ENCODE assay signal across 20 cellular contexts in the genomic region with DNA sequence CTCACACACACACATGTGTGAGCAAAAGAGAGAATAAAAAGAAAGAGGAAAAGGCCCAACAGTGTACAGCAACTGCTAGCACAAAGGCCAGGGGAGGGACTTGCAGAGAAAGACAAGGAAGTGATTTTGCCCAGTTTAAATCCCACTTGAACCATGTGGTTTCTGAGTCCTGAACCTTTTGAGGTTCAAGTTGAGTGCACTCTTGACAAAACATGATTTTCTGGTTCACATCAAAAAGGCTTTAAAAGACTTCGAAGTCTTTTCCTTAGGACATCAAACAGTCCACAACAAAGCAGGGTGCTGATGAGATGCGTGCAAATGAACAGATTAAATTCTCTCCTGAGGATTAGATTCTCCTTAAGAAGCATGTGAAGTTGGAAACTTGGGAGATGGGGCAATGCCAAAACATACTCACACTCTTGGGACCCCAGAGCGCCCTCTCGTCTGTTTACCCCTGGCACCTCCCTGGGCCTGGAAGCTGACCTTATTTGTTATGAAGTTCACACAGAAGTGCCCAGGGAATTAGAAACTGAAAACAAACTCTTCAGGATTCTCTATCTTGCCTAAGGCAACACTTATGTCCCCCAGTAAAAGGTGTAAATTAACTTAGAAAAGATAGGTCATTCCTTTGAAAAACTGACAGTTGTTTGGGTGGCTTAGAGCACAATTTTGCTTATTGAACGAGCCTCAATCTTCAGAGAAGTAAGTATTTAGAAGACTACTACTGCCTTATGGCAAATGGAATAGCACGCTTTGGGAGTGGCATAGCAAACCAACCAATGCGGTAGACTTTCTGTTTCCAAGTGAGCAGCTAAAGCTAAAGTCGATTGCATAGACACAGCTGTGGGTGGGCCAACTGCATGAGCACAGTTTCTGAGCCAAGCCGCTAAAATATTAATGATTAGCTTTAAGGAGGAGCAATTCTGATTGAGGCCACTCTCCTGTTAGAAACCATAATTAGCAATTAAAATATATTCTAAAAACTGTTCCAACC. TPM values are rescaled to one million over a fixed set of nuclear protein-coding genes. Genes with fewer than 3 reads are reported as not detected.
DNase-seq lines count a peak whose midpoint lies in the region; ATAC-seq, FAIRE-seq and TF ChIP-seq lines count a peak whose summit lies in the region.
"Had no signal": no experiment of that assay in that cellular context is flagged by ENCODE, and none has a peak within 500 bp of the region (broad histone marks: within the 10 kb centered on the region; RNA-seq: fewer than 3 reads in every experiment).

No MANE protein-coding gene starts in this region.

- intact Hi-C loops in K562 (cut with micrococcal nuclease): no loop called here
- intact Hi-C loops in pancreas (cut with DNase I): no loop called here

- no peak for TF ChIP-seq EP300 in K562 (IDR thresholded peaks at IDR 0.05; ENCODE audit: low read length)

- no peak for TF ChIP-seq POLR2A in K562 (conservative IDR thresholded peaks at IDR 0.05)

- H3K79me2 ChIP-seq in Loucy (ENCODE audit: insufficient read depth, low read length): peaks cover 96% of the 10 kb centered on the region
- no peaks in the 10 kb centered on the region for H3K79me2 ChIP-seq in K562 (ENCODE audit: control insufficient read depth, insufficient read depth, low read length)

- H3K27me3 ChIP-seq in Loucy (ENCODE audit: insufficient read depth, low read length, poor library complexity, severe bottlenecking) (no peaks in the 10 kb centered on the region), K562 (ENCODE audit: control insufficient read depth in 2 of 2, insufficient read depth in 2 of 2, low read length in 2 of 2) (peaks cover 3 to 16% of the 10 kb centered on the region in 2 experiments; a peak in 4 of 5 replicates), pancreas (no peaks in the 10 kb centered on the region), foreskin keratinocyte (peaks cover 9% of the 10 kb centered on the region), H7 (ENCODE audit: control insufficient read depth, insufficient read depth, low read length) (no peaks in the 10 kb centered on the region)
- H3K27me3 ChIP-seq: breast epithelium had no signal

- H3K4me3 ChIP-seq in Loucy (ENCODE audit: low read length, poor library complexity, severe bottlenecking): no peak overlapping the region
- H3K4me3 ChIP-seq in K562: no peak overlapping the region
- no peak overlapping the region for H3K4me3 ChIP-seq in pancreas
- no peak overlapping the region for H3K4me3 ChIP-seq in H7 (ENCODE audit: insufficient read depth, low read depth, low read length)
- H3K4me3 ChIP-seq: breast epithelium, Peyer's patch, transverse colon had no signal

- in situ Hi-C loops in K562 (cut with MboI): no loop called here

- no TSS peak for BruUV-seq in K562 (replicated peaks; lab: Mats Ljungman, UMichigan)

- DNase-seq in D341Med (ENCODE audit: low spot score) (peak; percentile 54), K562 (ENCODE audit: extremely low read depth in 1 of 4, low spot score in 3 of 4) (no peak), pancreas (no peak), foreskin keratinocyte (no peak), T-helper 9 cell (no peak), H7 (no peak)
- DNase-seq: activated CD4-positive, CD25-positive, alpha-beta regulatory T cell treated with anti-CD3 and anti-CD28 coated beads, Interleukin-2, amount 50 U/mL, for 72 hours; activated CD8-positive, alpha-beta memory T cell treated with anti-CD3 and anti-CD28 coated beads, Interleukin-2, amount 50 U/mL, for 4 hours; activated naive CD4-positive, alpha-beta T cell treated with anti-CD3 and anti-CD28 coated beads, Interleukin-2, amount 10 ng/mL, durations not matched to agents 7 days and 5 days; AML-193; effector memory CD8-positive, alpha-beta T cell; IMR-90; NCI-H1105; NCI-H524; Peyer's patch; transverse colon had no signal

- H3K9me3 ChIP-seq in Loucy (ENCODE audit: insufficient read depth, low read depth, low read length) (no peaks in the 10 kb centered on the region), K562 (replicated peaks; ENCODE audit: control insufficient read depth, insufficient read depth, low read depth, low read length) (0 out of 2 replicates have a peak, but pooled peaks cover 1% of the 10 kb centered on the region), pancreas (no peaks in the 10 kb centered on the region)
- H3K9me3 ChIP-seq: breast epithelium, Peyer's patch, transverse colon had no signal

- H3K9ac ChIP-seq in Loucy (ENCODE audit: low read depth, low read length, poor library complexity, severe bottlenecking) (peak overlapping the region; percentile 41), K562 (ENCODE audit: insufficient read depth in 1 of 2, low read depth in 2 of 2, low read length in 2 of 2) (no peak overlapping the region)

- H3K4me1 ChIP-seq in Loucy (ENCODE audit: insufficient read depth, low read length, poor library complexity, severe bottlenecking) (peaks cover 39% of the 10 kb centered on the region), K562 (replicated peaks in 1 of 2; ENCODE audit: control insufficient read depth in 2 of 2, insufficient read depth in 2 of 2, low read length in 2 of 2) (no peaks in the 10 kb centered on the region), pancreas (no peaks in the 10 kb centered on the region), foreskin keratinocyte (no peaks in the 10 kb centered on the region)
- H3K4me1 ChIP-seq: breast epithelium, Peyer's patch, transverse colon had no signal

- H2AFZ ChIP-seq in Loucy (ENCODE audit: low read length): no peak overlapping the region
- no peak overlapping the region for H2AFZ ChIP-seq in K562 (ENCODE audit: low read depth, low read length)

- H3K9me2 ChIP-seq in Loucy (replicated peaks; ENCODE audit: low read depth, low read length): no peaks in the 10 kb centered on the region

- FAIRE-seq in K562 (lab: Jason Lieb, UNC) (no peak), pancreas (lab: Jason Lieb, UNC) (no peak)

- TF ChIP-seq CTCF in Loucy (conservative IDR thresholded peaks at IDR 0.05; ENCODE audit: low read length): no peak
- TF ChIP-seq CTCF in K562 (IDR thresholded peaks at IDR 0.05 in 2 of 3, conservative IDR thresholded peaks at IDR 0.05 in 1 of 3; ENCODE audit: insufficient read depth in 2 of 3, low read depth in 1 of 3, low read length in 3 of 3): no peak
- TF ChIP-seq CTCF in pancreas (IDR thresholded peaks at IDR 0.05): no peak
- TF ChIP-seq CTCF in foreskin keratinocyte (conservative IDR thresholded peaks at IDR 0.05): no peak

- H3K27ac ChIP-seq in K562 (ENCODE audit: extremely low read depth, low read depth, low read length) (no peak overlapping the region), pancreas (no peak overlapping the region), foreskin keratinocyte (no peak overlapping the region)
- H3K27ac ChIP-seq: breast epithelium, Peyer's patch, transverse colon had no signal

- no peaks in the 10 kb centered on the region for H3K9me1 ChIP-seq in K562 (ENCODE audit: control insufficient read depth, insufficient read depth, low read length)

- ATAC-seq in K562 (no peak), pancreas (peak in 3 of 4 donors; percentile 40 to 64 (median 57)), foreskin keratinocyte (no peak), GM21825 (IDR thresholded peaks at IDR 0.05; ENCODE audit: unreplicated experiment) (no peak)
- ATAC-seq: effector memory CD8-positive, alpha-beta T cell; stimulated activated effector memory CD8-positive, alpha-beta T cell treated with anti-CD3 and anti-CD28 coated beads, Interleukin-12 subunit alpha, Interleukin-12 subunit beta, amount 100 ng/mL, for 72 hours had no signal

- TF ChIP-seq RAD21 in K562 (CRISPR knock-in tag; conservative IDR thresholded peaks at IDR 0.05 in 1 of 2, IDR thresholded peaks at IDR 0.05 in 1 of 2): no peak

- H3K36me3 ChIP-seq in Loucy (ENCODE audit: insufficient read depth, low read length) (peaks cover 18% of the 10 kb centered on the region; the same call in 1 of the 2 replicates), K562 (ENCODE audit: control insufficient read depth, insufficient read depth, low read length) (no peaks in the 10 kb centered on the region), pancreas (no peaks in the 10 kb centered on the region), H7 (replicated peaks; ENCODE audit: control insufficient read depth, insufficient read depth, low read length) (no peaks in the 10 kb centered on the region)
- H3K36me3 ChIP-seq: breast epithelium, Peyer's patch, transverse colon had no signal

- H3F3A ChIP-seq in Loucy (ENCODE audit: low read depth): no peaks in the 10 kb centered on the region

- H3K4me2 ChIP-seq in Loucy (ENCODE audit: low read depth, low read length, poor library complexity, severe bottlenecking) (peak overlapping the region; percentile 58), K562 (ENCODE audit: insufficient read depth, low read length) (no peak overlapping the region)

- WGBS in K562 (ENCODE audit: insufficient coverage, low coverage, missing lambda C conversion rate): 4% methylated on average over 9 of the region's 9 CpGs
- 60 to 61% methylated on average over 9 of the region's 9 CpGs for WGBS in pancreas, 2 donors

- POLR2A ChIA-PET in K562 (lab: Yijun Ruan, JAX): interaction anchor here (0.6 to 2.3 kb wide), 6 partner anchors 8 to 47 kb away, joined by 3 to 8 read pairs (median 4); no protein-coding TSS in a partner anchor

- H4K20me1 ChIP-seq in Loucy (ENCODE audit: insufficient read depth, low read length, poor library complexity, severe bottlenecking) (no peaks in the 10 kb centered on the region), K562 (replicated peaks; ENCODE audit: control insufficient read depth, insufficient read depth, low read length) (no peaks in the 10 kb centered on the region)

- CTCF ChIA-PET in K562 (lab: Yijun Ruan, JAX; ENCODE audit: low intra/inter-chr PET ratio): no interaction called here

RNA-seq across cellular contexts. Expression of gene RNF220, which starts 31.6 kb away (rescaled TPM):
- 57.7 and 78.5 TPM in 2 replicates for total RNA-seq in K562 (2011; cell fraction: chromatin; rRNA removed; ENCODE audit: low replicate concordance)
- total RNA-seq in K562 (2011; cell fraction: nucleolus; rRNA removed): 38.5 and 41.8 TPM in 2 replicates
- total RNA-seq in K562 (2011; cell fraction: nucleoplasm; rRNA removed): 49.9 and 55.3 TPM in 2 replicates
- total RNA-seq in K562 (2014; rRNA removed) (117 and 125 TPM in 2 replicates), K562 (2014; rRNA removed; fragmentation: Illumina TruSeq; extraction: Trizol) (46.0 and 52.1 TPM in 2 replicates), K562 (2015; rRNA removed; fragmentation: Illumina TruSeq; extraction: Trizol) (66.6 and 66.9 TPM in 2 replicates), K562 (2021) (87.1 and 93.4 TPM in 2 replicates), pancreas (10 to 100 TPM; 22.3 to 43.2 (median 29.2) TPM), foreskin keratinocyte (67.2 and 72.9 TPM in 2 replicates)
- polyA plus RNA-seq in K562 (2011; rRNA removed) (54.8 and 64.3 TPM in 2 replicates), K562 (2014; fragmentation: Illumina TruSeq; extraction: Trizol) (97.5 and 104 TPM in 2 replicates), K562 (2014; fragmentation: Nextera tagmentation; extraction: Ambion mirVana) (1 to 10 TPM; 5.1 to 5.8 TPM), K562 (2014; rRNA removed) (102 and 109 TPM in 2 replicates), pancreas (10 to 100 TPM; 34.4 to 43.0 TPM), foreskin keratinocyte (72.2 and 72.3 TPM in 2 replicates)
- polyA plus RNA-seq in K562 (2011; cell fraction: cytosol; rRNA removed): 74.9 and 86.7 TPM in 2 replicates
- polyA plus RNA-seq in K562 (2011; cell fraction: nucleus; rRNA removed): 119 and 135 TPM in 2 replicates
- 99.9 and 118 TPM in 2 replicates for polyA plus RNA-seq in K562 (2012)
- polyA minus RNA-seq in K562 (2011; rRNA and poly(A)+ RNA removed): 42.5 and 43.9 TPM in 2 replicates
- 20.6 and 22.6 TPM in 2 replicates for polyA minus RNA-seq in K562 (2011; cell fraction: cytosol; rRNA and poly(A)+ RNA removed)
- polyA minus RNA-seq in K562 (2011; cell fraction: nucleus; rRNA and poly(A)+ RNA removed): 19.9 and 28.8 TPM in 2 replicates
- total RNA-seq in H7 (2014; rRNA removed; shearing (Covaris generic)): 187 and 189 TPM in 2 replicates

Comparison
In these comparisons a context has a peak if more than half of its experiments do, and no peak if none do; other contexts are left out.
1. ATAC-seq: peak in pancreas (3 of 4); none in K562 (single experiment), foreskin keratinocyte (single experiment) and GM21825 (single experiment).